Comparison of ENCODE assay signal across 24 cellular contexts in the genomic region with DNA sequence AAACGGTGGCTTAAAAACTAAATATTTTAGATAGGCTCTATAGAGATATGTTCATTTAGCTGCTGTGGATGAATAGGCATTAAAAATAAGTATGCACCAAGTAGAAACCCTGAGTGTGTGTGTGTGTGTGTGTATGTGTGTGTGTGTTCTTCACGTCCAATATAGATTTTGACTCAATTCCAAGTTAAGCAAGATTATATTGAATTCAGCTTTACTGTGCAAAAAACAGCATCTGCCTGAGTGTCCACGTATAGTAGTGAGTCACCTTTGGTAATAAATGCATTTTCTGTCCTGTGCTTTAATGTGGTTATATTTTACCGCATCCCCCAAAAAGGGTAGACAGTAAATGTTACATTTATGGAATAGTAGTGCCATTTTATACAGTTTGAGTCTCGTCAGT.
DNase-seq lines count a peak whose midpoint lies in the region; ATAC-seq, FAIRE-seq and TF ChIP-seq lines count a peak whose summit lies in the region.
"Had no signal": no experiment of that assay in that cellular context is flagged by ENCODE, and none has a peak within 500 bp of the region (broad histone marks: within the 10 kb centered on the region; RNA-seq: fewer than 3 reads in every experiment).

No MANE protein-coding gene starts in this region.

- peak; percentile 38 for FAIRE-seq in islet of Langerhans (lab: Jason Lieb, UNC)
- FAIRE-seq: G401.6 had no signal

- CTCF ChIA-PET in IMR-90 (lab: Yijun Ruan, JAX), result interaction anchor here (1.6 kb wide), 1 partner anchor 404 kb away, joined by 3 read pairs; no protein-coding TSS in a partner anchor

- in situ Hi-C loops in IMR-90 (cut with MboI; ENCODE audit: low sequenced_read_pairs), result no loop called here

- no peak for TF ChIP-seq RAD21 in IMR-90 (IDR thresholded peaks at IDR 0.05; ENCODE audit: low read length)

- no peaks in the 10 kb centered on the region for H3K4me1 Mint-ChIP-seq in H9

- peak overlapping the region; percentile 48; the same call in 1 of the 2 replicates for H2AK5ac ChIP-seq in IMR-90 (ENCODE audit: low read depth, low read length)
- no peak overlapping the region for H2AK5ac ChIP-seq in H9 (ENCODE audit: insufficient read length, low read length)

- H3K27me3 ChIP-seq in BLaER1 treated with 17β-estradiol and CSF1 and Interleukin-3, amounts not matched to agents 10 nM and 100 nM, result no peaks in the 10 kb centered on the region; a peak in 1 of 22 replicates
- H3K27me3 ChIP-seq in IMR-90 (ENCODE audit: control insufficient read depth, insufficient read depth, low read length) (no peaks in the 10 kb centered on the region), H9 (ENCODE audit: insufficient read depth, low read length) (no peaks in the 10 kb centered on the region)
- H3K27me3 ChIP-seq: Peyer's patch, stomach, upper lobe of left lung had no signal

- peaks cover 10 to 33% (median 25%) of the 10 kb centered on the region in 3 experiments; a peak in 6 of 7 replicates for H3K36me3 Mint-ChIP-seq in H9 (ENCODE audit: insufficient read depth in 1 of 3, low read depth in 3 of 3)

- H3T11ph ChIP-seq in H9 (ENCODE audit: low read length), result no peak overlapping the region

- H3K9me3 ChIP-seq in BLaER1 treated with 17β-estradiol and CSF1 and Interleukin-3, amounts not matched to agents 10 nM and 100 nM (replicated peaks in 1 of 11), result peaks cover 4 to 25% (median 17%) of the 10 kb centered on the region in 11 experiments; a peak in 12 of 22 replicates
- H3K9me3 ChIP-seq in IMR-90 (ENCODE audit: control insufficient read depth, insufficient read depth, low read length) (no peaks in the 10 kb centered on the region), H9 (ENCODE audit: control insufficient read depth, low read depth, low read length) (no peaks in the 10 kb centered on the region)
- H3K9me3 ChIP-seq: Peyer's patch, stomach, upper lobe of left lung had no signal

- H2AK9ac ChIP-seq in IMR-90 (replicated peaks; ENCODE audit: low read depth, low read length, poor library complexity), result no peak overlapping the region

- no peaks in the 10 kb centered on the region; a peak in 1 of 5 replicates for H3K9me3 Mint-ChIP-seq in H9
- H3K9me3 Mint-ChIP-seq: activated B cell treated with CpG ODN at 0.5 μM for 24 hours; activated CD4-positive, alpha-beta memory T cell treated with anti-CD3 and anti-CD28 coated beads for 36 hours; naive thymus-derived CD8-positive, alpha-beta T cell had no signal

- no peaks in the 10 kb centered on the region for H3K23me2 ChIP-seq in H9 (ENCODE audit: insufficient read length, low read depth, low read length, poor library complexity, severe bottlenecking)

- H2BK5ac ChIP-seq in IMR-90 (ENCODE audit: low read depth, low read length, poor library complexity, severe bottlenecking), result peak overlapping the region; percentile 76
- no peak overlapping the region for H2BK5ac ChIP-seq in H9 (ENCODE audit: insufficient read length, low read length)

- H3K56ac ChIP-seq in IMR-90 (ENCODE audit: extremely low read depth, insufficient read depth, low read length), result no peak overlapping the region
- H3K56ac ChIP-seq in H9 (ENCODE audit: insufficient read length, low read depth, low read length), result no peak overlapping the region

- H3K4me1 ChIP-seq in BLaER1 treated with 17β-estradiol and CSF1 and Interleukin-3, amounts not matched to agents 10 nM and 100 nM, result peaks cover 25 to 40% (median 34%) of the 10 kb centered on the region in 10 experiments
- peaks cover 10% of the 10 kb centered on the region for H3K4me1 ChIP-seq in IMR-90 (ENCODE audit: control insufficient read depth, insufficient read depth, low read length)
- no peaks in the 10 kb centered on the region for H3K4me1 ChIP-seq in H9 (ENCODE audit: insufficient read depth, low read length)
- H3K4me1 ChIP-seq: Peyer's patch, upper lobe of left lung had no signal

- 0 out of 22 replicates have a peak overlapping the region, but pooled peaks of 1 of the 11 experiments have one; percentile 23 for H3K27ac ChIP-seq in BLaER1 treated with 17β-estradiol and CSF1 and Interleukin-3, amounts not matched to agents 10 nM and 100 nM
- H3K27ac ChIP-seq in IMR-90 (ENCODE audit: insufficient read depth, low read length) (peak overlapping the region; percentile 11; the same call in 1 of the 2 replicates), VCaP (peak overlapping the region; percentile 20), H9 (ENCODE audit: insufficient read length, low read depth, low read length) (no peak overlapping the region)
- H3K27ac ChIP-seq: coronary artery, Peyer's patch, SK-N-MC had no signal

- H3K4me3 Mint-ChIP-seq in H9, result no peak overlapping the region
- H3K4me3 Mint-ChIP-seq: activated B cell treated with CpG ODN at 0.5 μM for 24 hours; activated CD4-positive, alpha-beta memory T cell treated with anti-CD3 and anti-CD28 coated beads for 36 hours; naive thymus-derived CD8-positive, alpha-beta T cell had no signal

- H3K14ac ChIP-seq in IMR-90 (replicated peaks; ENCODE audit: low read depth, low read length), result peak overlapping the region; percentile 61
- no peak overlapping the region for H3K14ac ChIP-seq in H9 (ENCODE audit: insufficient read depth, low read length)

- POLR2A ChIA-PET in IMR-90 (lab: Charles Lee; ENCODE audit: unreplicated experiment), result interaction anchor here (0.5 to 1.3 kb wide), 2 partner anchors 151 to 157 kb away, joined by 3 to 6 read pairs; a partner anchor contains a TSS

- H2BK120ac ChIP-seq in IMR-90 (ENCODE audit: low read depth, low read length) (no peak overlapping the region), H9 (ENCODE audit: low read depth, low read length, poor library complexity, severe bottlenecking) (no peak overlapping the region)

- no peak overlapping the region for H3K4me3 ChIP-seq in BLaER1 treated with 17β-estradiol and CSF1 and Interleukin-3, amounts not matched to agents 10 nM and 100 nM
- no peak overlapping the region for H3K4me3 ChIP-seq in IMR-90 (ENCODE audit: insufficient read depth, low read depth, low read length)
- H3K4me3 ChIP-seq: coronary artery, Peyer's patch, SK-N-MC, stomach, upper lobe of left lung had no signal

- intact Hi-C loops in IMR-90 (cut with micrococcal nuclease), result no loop called here

- H3K4me2 ChIP-seq in BLaER1 treated with 17β-estradiol and CSF1 and Interleukin-3, amounts not matched to agents 10 nM and 100 nM, result peak overlapping the region; percentile 2 to 83 (median 72); a peak in 15 of 22 replicates
- H3K4me2 ChIP-seq in IMR-90 (ENCODE audit: low read depth, low read length) (0 out of 2 replicates have a peak overlapping the region, but pooled peaks have one; percentile 10), H9 (ENCODE audit: insufficient read depth, insufficient read length, low read length) (no peak overlapping the region)

- H3K79me2 ChIP-seq in H9 (ENCODE audit: insufficient read depth, low read length), result no peaks in the 10 kb centered on the region

- peaks cover 18 to 33% of the 10 kb centered on the region in 2 experiments for H3K79me1 ChIP-seq in IMR-90 (ENCODE audit: low read depth in 1 of 2, low read length in 2 of 2)
- H3K79me1 ChIP-seq in H9 (ENCODE audit: insufficient read depth, low read depth, low read length, poor library complexity, severe bottlenecking), result no peaks in the 10 kb centered on the region

- peak; percentile 25 for ATAC-seq in IMR-90 (ENCODE audit: low read depth)
- no peak for ATAC-seq in stimulated activated naive CD8-positive, alpha-beta T cell treated with anti-CD3 and anti-CD28 coated beads, Interleukin-15, Interleukin-2, amounts not matched to agents 100 U/mL and 50 U/mL, for 24 hours
- ATAC-seq: naive thymus-derived CD8-positive, alpha-beta T cell had no signal

- peak overlapping the region; percentile 31; the same call in 1 of the 2 replicates for H3K4ac ChIP-seq in IMR-90 (ENCODE audit: low read depth, low read length)
- H3K4ac ChIP-seq in H9 (ENCODE audit: low read depth, low read length), result no peak overlapping the region

- H4K20me1 ChIP-seq in BLaER1 treated with 17β-estradiol and CSF1 and Interleukin-3, amounts not matched to agents 10 nM and 100 nM, result no peaks in the 10 kb centered on the region
- H4K20me1 ChIP-seq in IMR-90 (ENCODE audit: insufficient read depth, low read length) (no peaks in the 10 kb centered on the region), H9 (ENCODE audit: control insufficient read depth, insufficient read depth, insufficient read length) (no peaks in the 10 kb centered on the region)

- H4K5ac ChIP-seq in IMR-90 (ENCODE audit: low read depth, low read length) (no peak overlapping the region; the same call in 1 of the 2 replicates), H9 (ENCODE audit: insufficient read length, low read depth, low read length) (no peak overlapping the region)

- no peak for TF ChIP-seq POLR2A in IMR-90 (IDR thresholded peaks at IDR 0.05; ENCODE audit: low read depth, low read length)

- peaks cover 7% of the 10 kb centered on the region for H3K9me1 ChIP-seq in IMR-90 (ENCODE audit: insufficient read depth, low read length)

- H2BK20ac ChIP-seq in IMR-90 (ENCODE audit: low read depth, low read length), result peak overlapping the region; percentile 5; the same call in 1 of the 2 replicates
- H2BK20ac ChIP-seq in H9 (ENCODE audit: low read depth, low read length, poor library complexity, severe bottlenecking), result no peak overlapping the region

- no peak overlapping the region for H3K9ac ChIP-seq in BLaER1 treated with 17β-estradiol and CSF1 and Interleukin-3, amounts not matched to agents 10 nM and 100 nM
- H3K9ac ChIP-seq in IMR-90 (ENCODE audit: low read depth, low read length) (no peak overlapping the region), H9 (ENCODE audit: extremely low read depth, insufficient read length, low read length) (no peak overlapping the region)

- peak overlapping the region; percentile 83; the same call in 1 of the 2 replicates for H3K23ac ChIP-seq in IMR-90 (ENCODE audit: low read depth, low read length)
- H3K23ac ChIP-seq in H9 (ENCODE audit: insufficient read length, low read depth, low read length), result no peak overlapping the region

- H4K8ac ChIP-seq in IMR-90 (ENCODE audit: low read depth in 2 of 2, low read length in 2 of 2) (peak overlapping the region in 1 of 2 experiments; percentile 43; a peak in 1 of 4 replicates), H9 (replicated peaks; ENCODE audit: insufficient read length, low read depth, low read length) (no peak overlapping the region)

- DNase-seq in IMR-90, result peak; percentile 62
- DNase-seq in NCI-H524 treated with DMSO at 0.1 percent for 48 hours (lab: John Stamatoyannopoulos, UW), result no peak
- no peak for DNase-seq in H9
- no peak for DNase-seq in NCI-H524 (lab: John Stamatoyannopoulos, UW)
- DNase-seq in stimulated activated naive CD8-positive, alpha-beta T cell treated with anti-CD3 and anti-CD28 coated beads, Interleukin-15, Interleukin-2, amounts not matched to agents 100 U/mL and 50 U/mL, for 24 hours, result no peak
- DNase-seq: activated B cell treated with CpG ODN at 0.5 μM for 24 hours; activated CD4-positive, alpha-beta memory T cell treated with anti-CD3 and anti-CD28 coated beads for 36 hours; activated effector memory CD4-positive, alpha-beta T cell treated with anti-CD3 and anti-CD28 coated beads, Interleukin-2, amount 50 U/mL, for 16 hours; DMS 273 treated with DMSO at 0.1 percent for 48 hours; glutamatergic neuron; KG1; mesendoderm; naive thymus-derived CD8-positive, alpha-beta T cell; NCI-H1105; NCI-H2081; Peyer's patch; stomach had no signal

- H4K91ac ChIP-seq in IMR-90 (ENCODE audit: insufficient read depth, low read depth, low read length) (no peak overlapping the region), H9 (ENCODE audit: insufficient read length, low read depth, low read length) (no peak overlapping the region)

- no peak overlapping the region for H2AFZ ChIP-seq in IMR-90 (replicated peaks; ENCODE audit: low read length, poor library complexity)
- no peak overlapping the region for H2AFZ ChIP-seq in H9 (ENCODE audit: low read length)

- no CpG with 5 or more reads among the region's 5 CpGs for WGBS in IMR-90 (ENCODE audit: extremely low coverage in 2 of 2, insufficient read length in 1 of 2), 2 experiments
- WGBS in H9 (ENCODE audit: extremely low coverage, insufficient read length, low lambda C conversion rate), result no CpG with 5 or more reads among the region's 5 CpGs

- no peaks in the 10 kb centered on the region for H3K27me3 Mint-ChIP-seq in H9 (ENCODE audit: low read depth)
- H3K27me3 Mint-ChIP-seq: activated B cell treated with CpG ODN at 0.5 μM for 24 hours; activated CD4-positive, alpha-beta memory T cell treated with anti-CD3 and anti-CD28 coated beads for 36 hours; naive thymus-derived CD8-positive, alpha-beta T cell had no signal

- H3K27ac Mint-ChIP-seq in H9, result no peak overlapping the region
- H3K27ac Mint-ChIP-seq: activated B cell treated with CpG ODN at 0.5 μM for 24 hours; activated CD4-positive, alpha-beta memory T cell treated with anti-CD3 and anti-CD28 coated beads for 36 hours had no signal

- H2BK12ac ChIP-seq in H9 (ENCODE audit: insufficient read length, low read depth, low read length), result no peak overlapping the region

- dilution Hi-C loops in IMR-90 (cut with HindIII; ENCODE audit: low sequenced_read_pairs, unreplicated experiment), result no loop called here

- no TSS peak for BruUV-seq in IMR-90 (replicated peaks; lab: Mats Ljungman, UMichigan)

- H2BK15ac ChIP-seq in IMR-90 (ENCODE audit: low read depth, low read length) (no peak overlapping the region), H9 (ENCODE audit: low read depth, low read length) (no peak overlapping the region)

- H3K36me3 ChIP-seq in BLaER1 treated with 17β-estradiol and CSF1 and Interleukin-3, amounts not matched to agents 10 nM and 100 nM, result peaks cover 31 to 66% (median 51%) of the 10 kb centered on the region in 11 experiments
- H3K36me3 ChIP-seq in IMR-90 (ENCODE audit: control insufficient read depth, insufficient read depth, low read length), result peaks cover 13% of the 10 kb centered on the region

- H3K18ac ChIP-seq in IMR-90 (ENCODE audit: low read depth, low read length), result no peak overlapping the region
- no peak overlapping the region for H3K18ac ChIP-seq in H9 (ENCODE audit: insufficient read length, low read depth, low read length)

- no peak for TF ChIP-seq CTCF in IMR-90 (conservative IDR thresholded peaks at IDR 0.05; ENCODE audit: low read depth, low read length)
- TF ChIP-seq CTCF in VCaP (conservative IDR thresholded peaks at IDR 0.05), result no peak
- no peak for TF ChIP-seq CTCF in H9 (conservative IDR thresholded peaks at IDR 0.05)
